7 cellular contexts compared by ENCODE assay signal in genomic region chr10:99845837-99846382, GRCh38.
DNase-seq lines count a peak whose midpoint lies in the region; ATAC-seq, FAIRE-seq and TF ChIP-seq lines count a peak whose summit lies in the region.

No MANE protein-coding gene starts in this region.

- FAIRE-seq in GM12892 (lab: Jason Lieb, UNC), result peak; percentile 96

- no peaks in the 10 kb centered on the region for H3K36me3 ChIP-seq in lower lobe of right lung

- H3K27me3 ChIP-seq in dorsolateral prefrontal cortex (no peaks in the 10 kb centered on the region), lower lobe of right lung (ENCODE audit: low read depth) (no peaks in the 10 kb centered on the region)

- H3K4me1 ChIP-seq in lower lobe of right lung, result peaks cover 12% of the 10 kb centered on the region

- intact Hi-C loops in dorsolateral prefrontal cortex (cut with DNase I) (loop anchor here (1.0 to 10.0 kb wide), 3 partner anchors 169 to 201 kb away; no protein-coding TSS in a partner anchor), lower lobe of right lung (cut with DNase I) (loop anchor here (5.0 kb wide), 1 partner anchor 201 kb away; no protein-coding TSS in a partner anchor)

- no peaks in the 10 kb centered on the region for H3K9me3 ChIP-seq in lower lobe of right lung

- H3K4me3 ChIP-seq in dorsolateral prefrontal cortex, result peak overlapping the region in 56 of 59 donors; percentile 1 to 60 (median 44)
- peak overlapping the region; percentile 44 for H3K4me3 ChIP-seq in lower lobe of right lung

- peak; percentile 29 for DNase-seq in GM12892 (ENCODE audit: insufficient read length)
- peak; percentile 80 for DNase-seq in NCI-H69 (lab: John Stamatoyannopoulos, UW)
- DNase-seq in activated CD4-positive, alpha-beta T cell treated with anti-CD3 and anti-CD28 coated beads, Interleukin-2, amount 50 U/mL, for 1 hour, result peak; percentile 61
- DNase-seq in dorsolateral prefrontal cortex, result peak in 8 of 10 donors; percentile 56 to 88 (median 68)
- peak; percentile 60 for DNase-seq in lower lobe of right lung
- peak; percentile 24 to 55 (median 31) for DNase-seq in stimulated activated CD4-positive, alpha-beta T cell treated with anti-CD3 and anti-CD28 coated beads, TNF-alpha, amount 100 ng/mL, for 4 hours (ENCODE audit: low read depth in 3 of 3)

- peak; percentile 88 to 99 (median 96) for TF ChIP-seq CTCF in dorsolateral prefrontal cortex (IDR thresholded peaks at IDR 0.05 in 54 of 56, conservative IDR thresholded peaks at IDR 0.05 in 2 of 56; ENCODE audit: low read depth in 1 of 56, partially characterized antibody in 56 of 56)
- peak; percentile 94 for TF ChIP-seq CTCF in lower lobe of right lung (IDR thresholded peaks at IDR 0.05)

- no peak for TF ChIP-seq POLR2A in GM12892 (IDR thresholded peaks at IDR 0.05; ENCODE audit: low read depth, low read length)

- H3K27ac ChIP-seq in dorsolateral prefrontal cortex (peak overlapping the region in 38 of 59 donors; percentile 12 to 85 (median 54)), lower lobe of right lung (no peak overlapping the region)

- peak; percentile 77 for ATAC-seq in HG03342 (IDR thresholded peaks at IDR 0.05; ENCODE audit: unreplicated experiment)
- ATAC-seq in lower lobe of right lung, result peak; percentile 93 to 96

Comparison
In these comparisons a context has a peak if more than half of its experiments do, and no peak if none do; other contexts are left out.
1. DNase-seq: peak in every context shown above with its lines; median percentile 80 in NCI-H69; 68 in dorsolateral prefrontal cortex; 61 in activated CD4-positive, alpha-beta T cell treated with anti-CD3 and anti-CD28 coated beads, Interleukin-2, amount 50 U/mL, for 1 hour; 60 in lower lobe of right lung; 31 in stimulated activated CD4-positive, alpha-beta T cell treated with anti-CD3 and anti-CD28 coated beads, TNF-alpha, amount 100 ng/mL, for 4 hours; 29 in GM12892.